ENCODE assay signal across 1 cellular context in the genomic region with DNA sequence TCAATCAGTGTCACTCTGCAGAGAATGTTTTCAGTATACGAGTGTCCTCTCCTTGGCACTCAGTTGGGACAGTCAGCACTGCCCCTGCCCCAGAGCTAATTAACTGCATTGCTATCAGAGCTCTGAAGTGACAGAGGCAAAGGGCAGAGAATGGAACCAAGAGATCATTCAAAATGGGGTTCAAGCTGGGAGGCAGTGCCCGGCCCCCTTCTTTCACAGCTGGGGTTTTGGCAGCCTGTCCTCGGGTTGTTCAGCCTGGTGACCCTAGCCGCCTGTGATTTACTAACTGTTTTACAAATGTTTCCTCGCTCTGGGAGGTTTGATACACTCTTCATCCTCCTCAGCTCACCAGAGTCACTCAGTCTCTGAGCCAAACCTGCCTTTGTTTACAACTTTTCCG.
TF ChIP-seq lines count a peak whose summit lies in the region.

No MANE protein-coding gene starts in this region.

TF ChIP-seq in IMR-90, 13 proteins besides CTCF, POLR2A, EP300 and RAD21 (continued from another document):
- TF ChIP-seq, protein P1, sequence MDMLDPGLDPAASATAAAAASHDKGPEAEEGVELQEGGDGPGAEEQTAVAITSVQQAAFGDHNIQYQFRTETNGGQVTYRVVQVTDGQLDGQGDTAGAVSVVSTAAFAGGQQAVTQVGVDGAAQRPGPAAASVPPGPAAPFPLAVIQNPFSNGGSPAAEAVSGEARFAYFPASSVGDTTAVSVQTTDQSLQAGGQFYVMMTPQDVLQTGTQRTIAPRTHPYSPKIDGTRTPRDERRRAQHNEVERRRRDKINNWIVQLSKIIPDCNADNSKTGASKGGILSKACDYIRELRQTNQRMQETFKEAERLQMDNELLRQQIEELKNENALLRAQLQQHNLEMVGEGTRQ (IDR thresholded peaks at IDR 0.05; ENCODE audit: low read depth, low read length), result no peak
- TF ChIP-seq MAZ (IDR thresholded peaks at IDR 0.05; ENCODE audit: borderline replicate concordance, low read depth, low read length) (no peak), CHD1 (IDR thresholded peaks at IDR 0.05; ENCODE audit: low read depth, low read length) (no peak), MXI1 (IDR thresholded peaks at IDR 0.05; ENCODE audit: borderline replicate concordance, low read depth, low read length) (no peak), BHLHE40 (IDR thresholded peaks at IDR 0.05; ENCODE audit: low read depth, low read length) (no peak)
TF ChIP-seq in IMR-90: peak in this region for 0.
